In genomic region chr5:81850932-81851331, GRCh38 we compare ENCODE assay signal across 8 cellular contexts.
DNase-seq lines count a peak whose midpoint lies in the region; ATAC-seq, FAIRE-seq and TF ChIP-seq lines count a peak whose summit lies in the region.

No MANE protein-coding gene starts in this region.

- no peak for TF ChIP-seq POLR2A in suprapubic skin (IDR thresholded peaks at IDR 0.05)

- 11% methylated on average over 2 of the region's 2 CpGs for WGBS in suprapubic skin

- FAIRE-seq in kidney (lab: Jason Lieb, UNC): no peak

- H3K9ac ChIP-seq in adipocyte (ENCODE audit: low read length) (peak overlapping the region; percentile 91), kidney (ENCODE audit: low read length in 2 of 2) (no peak overlapping the region)

- H3K9me3 ChIP-seq in adipocyte (ENCODE audit: control insufficient read depth, low read length) (no peaks in the 10 kb centered on the region), kidney (ENCODE audit: control insufficient read depth in 1 of 2, low read length in 2 of 2) (no peaks in the 10 kb centered on the region), suprapubic skin (no peaks in the 10 kb centered on the region)

- peak; percentile 6 for DNase-seq in NCI-H2171 treated with DMSO at 0.1 percent for 48 hours (lab: John Stamatoyannopoulos, UW)
- DNase-seq in NCI-H2171 (lab: John Stamatoyannopoulos, UW): no peak
- peak; percentile 39 for DNase-seq in adipocyte (ENCODE audit: low read depth)
- DNase-seq in kidney: no peak
- no peak for DNase-seq in suprapubic skin (ENCODE audit: low spot score in 2 of 2)
- no peak for DNase-seq in HuH-7 (ENCODE audit: low spot score)
- DNase-seq in effector CD8-positive, alpha-beta T cell (lab: John Stamatoyannopoulos, UW): no peak

- H3K27me3 ChIP-seq in adipocyte (replicated peaks; ENCODE audit: control insufficient read depth, insufficient read depth, low read length) (no peaks in the 10 kb centered on the region), suprapubic skin (no peaks in the 10 kb centered on the region)

- TF ChIP-seq CTCF in kidney (IDR thresholded peaks at IDR 0.05; ENCODE audit: borderline replicate concordance, extremely low read depth, insufficient read depth) (no peak), suprapubic skin (IDR thresholded peaks at IDR 0.05) (no peak)

- intact Hi-C loops in kidney (cut with DNase I): loop anchor here (5.0 kb wide), 1 partner anchor 99 kb away; the partner anchor contains the start of gene SSBP2

- peaks cover 34% of the 10 kb centered on the region for H3K4me1 ChIP-seq in adipocyte (ENCODE audit: control insufficient read depth, insufficient read depth, low read length)
- peaks cover 19 to 24% of the 10 kb centered on the region in 2 donors for H3K4me1 ChIP-seq in kidney (ENCODE audit: control insufficient read depth in 1 of 2, insufficient read depth in 1 of 2, low read depth in 1 of 2, low read length in 2 of 2)
- peaks cover 67% of the 10 kb centered on the region for H3K4me1 ChIP-seq in suprapubic skin

- H3K27ac ChIP-seq in kidney (ENCODE audit: low read depth in 2 of 2, low read length in 2 of 2): peak overlapping the region in 1 of 2 donors; percentile 75
- peak overlapping the region; percentile 89 for H3K27ac ChIP-seq in suprapubic skin

- peak overlapping the region; percentile 76 for H3K4me3 ChIP-seq in adipocyte (ENCODE audit: low read length)
- H3K4me3 ChIP-seq in kidney (ENCODE audit: low read length in 2 of 2): peak overlapping the region; percentile 74 to 77
- peak overlapping the region; percentile 46 for H3K4me3 ChIP-seq in suprapubic skin

- no peak for ATAC-seq in GM19395 (IDR thresholded peaks at IDR 0.05; ENCODE audit: unreplicated experiment)

- H3K36me3 ChIP-seq in adipocyte (ENCODE audit: control insufficient read depth, insufficient read depth, low read length, severe bottlenecking) (no peaks in the 10 kb centered on the region), kidney (ENCODE audit: control insufficient read depth in 1 of 2, insufficient read depth in 2 of 2, low read length in 2 of 2) (no peaks in the 10 kb centered on the region), suprapubic skin (no peaks in the 10 kb centered on the region)

- no peak for TF ChIP-seq EP300 in suprapubic skin (IDR thresholded peaks at IDR 0.05)

Comparison
In these comparisons a context has a peak if more than half of its experiments do, and no peak if none do; other contexts are left out.
1. DNase-seq: peak in NCI-H2171 treated with DMSO at 0.1 percent for 48 hours (single experiment) and adipocyte (single experiment); none in NCI-H2171 (single experiment), kidney (single experiment), suprapubic skin (0 of 2), HuH-7 (single experiment) and effector CD8-positive, alpha-beta T cell (single experiment).
2. Peak in every context shown above with its lines, with median percentiles within 50 percentile points of each other: H3K4me3 ChIP-seq.